Comparison of ENCODE assay signal across 13 cellular contexts in the genomic region with DNA sequence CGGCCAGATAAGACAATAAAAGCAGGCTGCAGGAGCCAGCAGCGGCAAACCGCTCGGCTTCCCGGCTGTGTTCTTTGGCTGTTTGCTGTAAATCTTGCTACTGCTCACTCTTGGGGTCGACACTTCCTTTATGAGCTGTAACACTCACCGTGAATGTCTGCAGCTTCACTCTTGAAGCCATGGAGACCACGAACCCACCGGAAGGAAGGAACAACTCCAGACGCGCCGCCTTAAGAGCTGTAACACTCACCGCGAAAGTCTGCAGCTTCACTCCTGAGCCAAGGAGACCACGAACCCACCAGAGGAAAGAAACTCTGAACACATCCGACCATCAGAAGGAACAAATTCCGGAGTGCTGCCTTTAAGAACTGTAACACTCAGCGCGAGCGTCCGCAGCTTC.
A peak's percentile ranks its signal among the peaks of the same experiment; 100 is the strongest.
DNase-seq lines count a peak whose midpoint lies in the region; ATAC-seq lines count a peak whose summit lies in the region.
"Had no signal": no experiment of that assay in that cellular context is flagged by ENCODE, and none has a peak within 500 bp of the region (broad histone marks: within the 10 kb centered on the region; RNA-seq: fewer than 3 reads in every experiment).

No MANE protein-coding gene starts in this region.

- peaks cover 18% of the 10 kb centered on the region for H3K27me3 Mint-ChIP-seq in activated CD4-positive, alpha-beta T cell treated with anti-CD3 and anti-CD28 coated beads, Interleukin-2, amount 10 ng/mL, durations not matched to agents 24 days and 14 days
- H3K27me3 Mint-ChIP-seq in activated CD4-positive, alpha-beta memory T cell treated with anti-CD3 and anti-CD28 coated beads, Interleukin-2, amount 10 ng/mL, durations not matched to agents 7 days and 5 days, result peaks cover 8% of the 10 kb centered on the region
- peaks cover 17% of the 10 kb centered on the region for H3K27me3 Mint-ChIP-seq in central memory CD8-positive, alpha-beta T cell

- CTCF ChIA-PET in activated CD4-positive, alpha-beta memory T cell treated with anti-CD3 and anti-CD28 coated beads, Interleukin-2, amount 10 ng/mL, durations not matched to agents 7 days and 5 days (lab: Charles Lee), result no interaction called here

- POLR2A ChIA-PET in activated CD4-positive, alpha-beta memory T cell treated with anti-CD3 and anti-CD28 coated beads, Interleukin-2, amount 10 ng/mL, durations not matched to agents 7 days and 5 days (lab: Charles Lee), result no interaction called here

- ATAC-seq in central memory CD8-positive, alpha-beta T cell (replicated peaks; ENCODE audit: extremely low read depth, poor library complexity, severe bottlenecking), result peak; percentile 68
- ATAC-seq in left ventricle myocardium superior (no peak), HG03342 (IDR thresholded peaks at IDR 0.05; ENCODE audit: unreplicated experiment) (no peak)
- ATAC-seq: left colon had no signal

- intact Hi-C loops in activated CD4-positive, alpha-beta T cell treated with anti-CD3 and anti-CD28 coated beads, Interleukin-2, amount 10 ng/mL, durations not matched to agents 24 days and 14 days (cut with micrococcal nuclease), result no loop called here
- intact Hi-C loops in left ventricle myocardium superior (cut with micrococcal nuclease), result no loop called here

- no peaks in the 10 kb centered on the region for H3K36me3 Mint-ChIP-seq in activated CD4-positive, alpha-beta T cell treated with anti-CD3 and anti-CD28 coated beads, Interleukin-2, amount 10 ng/mL, durations not matched to agents 24 days and 14 days (ENCODE audit: low read depth)
- H3K36me3 Mint-ChIP-seq in activated CD4-positive, alpha-beta memory T cell treated with anti-CD3 and anti-CD28 coated beads, Interleukin-2, amount 10 ng/mL, durations not matched to agents 7 days and 5 days (ENCODE audit: low read depth), result no peaks in the 10 kb centered on the region
- H3K36me3 Mint-ChIP-seq in central memory CD8-positive, alpha-beta T cell (ENCODE audit: insufficient read depth), result peaks cover 6% of the 10 kb centered on the region
- H3K36me3 Mint-ChIP-seq: brain had no signal

- H3K27ac Mint-ChIP-seq in activated CD4-positive, alpha-beta T cell treated with anti-CD3 and anti-CD28 coated beads, Interleukin-2, amount 10 ng/mL, durations not matched to agents 24 days and 14 days, result no peak overlapping the region
- no peak overlapping the region for H3K27ac Mint-ChIP-seq in activated CD4-positive, alpha-beta memory T cell treated with anti-CD3 and anti-CD28 coated beads, Interleukin-2, amount 10 ng/mL, durations not matched to agents 7 days and 5 days
- H3K27ac Mint-ChIP-seq in central memory CD8-positive, alpha-beta T cell (ENCODE audit: low read depth), result no peak overlapping the region
- H3K27ac Mint-ChIP-seq: brain had no signal

- no peaks in the 10 kb centered on the region for H3K9me3 Mint-ChIP-seq in activated CD4-positive, alpha-beta T cell treated with anti-CD3 and anti-CD28 coated beads, Interleukin-2, amount 10 ng/mL, durations not matched to agents 24 days and 14 days
- no peaks in the 10 kb centered on the region for H3K9me3 Mint-ChIP-seq in activated CD4-positive, alpha-beta memory T cell treated with anti-CD3 and anti-CD28 coated beads, Interleukin-2, amount 10 ng/mL, durations not matched to agents 7 days and 5 days
- no peaks in the 10 kb centered on the region for H3K9me3 Mint-ChIP-seq in central memory CD8-positive, alpha-beta T cell

- peak; percentile 61 for DNase-seq in activated CD4-positive, alpha-beta T cell treated with anti-CD3 and anti-CD28 coated beads, Interleukin-2, amount 10 ng/mL, durations not matched to agents 24 days and 14 days
- no peak for DNase-seq in activated CD4-positive, alpha-beta T cell treated with anti-CD3 and anti-CD28 coated beads for 4 hours
- DNase-seq in activated CD4-positive, alpha-beta memory T cell treated with anti-CD3 and anti-CD28 coated beads, Interleukin-2, amount 10 ng/mL, durations not matched to agents 7 days and 5 days, result peak; percentile 25
- peak in 1 of 2 donors; percentile 21 for DNase-seq in central memory CD8-positive, alpha-beta T cell (ENCODE audit: low spot score in 2 of 2)
- DNase-seq in stimulated activated CD8-positive, alpha-beta memory T cell treated with anti-CD3 and anti-CD28 coated beads, Interleukin-7, amount 100 ng/mL, for 48 hours (ENCODE audit: extremely low read depth in 1 of 2, low read depth in 1 of 2), result peak; percentile 7 to 14
- DNase-seq in left ventricle myocardium superior (no peak), NOMO-1 treated with DMSO at 0.1 percent for 48 hours (lab: John Stamatoyannopoulos, UW; ENCODE audit: unreplicated experiment) (no peak)
- DNase-seq: Caco-2; hippocampal formation; left colon; stimulated activated naive CD4-positive, alpha-beta T cell treated with Interleukin-2 at 50 U/mL for 16 hours had no signal

- H3K4me3 Mint-ChIP-seq in activated CD4-positive, alpha-beta T cell treated with anti-CD3 and anti-CD28 coated beads, Interleukin-2, amount 10 ng/mL, durations not matched to agents 24 days and 14 days, result peak overlapping the region; percentile 7
- H3K4me3 Mint-ChIP-seq in activated CD4-positive, alpha-beta memory T cell treated with anti-CD3 and anti-CD28 coated beads, Interleukin-2, amount 10 ng/mL, durations not matched to agents 7 days and 5 days, result no peak overlapping the region
- peak overlapping the region; percentile 28 for H3K4me3 Mint-ChIP-seq in central memory CD8-positive, alpha-beta T cell
- H3K4me3 Mint-ChIP-seq: brain had no signal

- H3K4me1 Mint-ChIP-seq in activated CD4-positive, alpha-beta T cell treated with anti-CD3 and anti-CD28 coated beads, Interleukin-2, amount 10 ng/mL, durations not matched to agents 24 days and 14 days, result peaks cover 5% of the 10 kb centered on the region
- H3K4me1 Mint-ChIP-seq in activated CD4-positive, alpha-beta memory T cell treated with anti-CD3 and anti-CD28 coated beads, Interleukin-2, amount 10 ng/mL, durations not matched to agents 7 days and 5 days, result peaks cover 9% of the 10 kb centered on the region
- H3K4me1 Mint-ChIP-seq in central memory CD8-positive, alpha-beta T cell, result peaks cover 15% of the 10 kb centered on the region
- H3K4me1 Mint-ChIP-seq: brain had no signal

Comparison
In these comparisons a context has a peak if more than half of its experiments do, and no peak if none do; other contexts are left out.
1. DNase-seq: peak in activated CD4-positive, alpha-beta T cell treated with anti-CD3 and anti-CD28 coated beads, Interleukin-2, amount 10 ng/mL, durations not matched to agents 24 days and 14 days (single experiment), activated CD4-positive, alpha-beta memory T cell treated with anti-CD3 and anti-CD28 coated beads, Interleukin-2, amount 10 ng/mL, durations not matched to agents 7 days and 5 days (single experiment) and stimulated activated CD8-positive, alpha-beta memory T cell treated with anti-CD3 and anti-CD28 coated beads, Interleukin-7, amount 100 ng/mL, for 48 hours (2 of 2); none in activated CD4-positive, alpha-beta T cell treated with anti-CD3 and anti-CD28 coated beads for 4 hours (0 of 2), left ventricle myocardium superior (single experiment) and NOMO-1 treated with DMSO at 0.1 percent for 48 hours (single experiment).